ENCODE assay signal across 8 cellular contexts in the genomic region with DNA sequence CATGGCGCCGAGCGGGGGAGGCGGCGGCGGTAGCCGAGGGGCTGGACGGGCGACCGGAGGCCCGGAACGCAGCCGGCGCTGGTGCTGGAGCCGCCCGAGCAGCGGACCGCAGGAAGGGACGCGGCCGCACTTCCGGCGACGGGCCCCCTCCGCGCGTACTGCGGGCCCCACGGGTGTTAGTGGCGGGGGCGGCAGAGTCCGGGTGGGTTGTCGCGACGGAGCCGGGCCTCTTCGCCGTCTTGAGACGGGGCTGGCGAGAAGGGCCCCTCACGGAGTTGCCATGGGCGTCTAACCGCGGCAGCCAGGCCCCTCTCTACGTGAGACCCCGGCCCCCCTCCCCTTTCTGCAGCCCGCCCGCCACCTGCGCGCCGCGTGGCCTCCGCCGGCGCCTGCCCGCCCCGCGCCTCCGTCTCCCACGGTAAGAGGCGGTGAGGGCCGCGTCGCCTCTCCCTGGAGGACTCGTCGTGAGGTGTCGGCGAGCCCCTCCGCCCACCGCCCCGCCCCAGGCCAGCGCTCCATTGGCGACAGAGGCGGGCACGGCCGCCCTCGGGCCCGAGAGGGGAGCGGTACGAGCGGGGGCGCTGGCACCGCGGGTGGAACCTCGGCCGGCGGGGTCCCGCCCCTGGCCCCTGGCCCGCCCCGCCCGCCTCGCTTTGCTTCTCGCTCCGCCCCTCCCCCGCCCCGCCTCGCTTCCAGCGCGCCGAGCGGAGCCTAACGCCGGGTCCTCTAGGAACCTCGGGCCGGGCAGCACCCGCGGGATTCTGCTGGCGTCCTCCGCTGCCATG. TPM values are rescaled to one million over a fixed set of nuclear protein-coding genes. Genes with fewer than 3 reads are reported as not detected.
A peak's percentile ranks its signal among the peaks of the same experiment; 100 is the strongest.
DNase-seq lines count a peak whose midpoint lies in the region; ATAC-seq, FAIRE-seq and TF ChIP-seq lines count a peak whose summit lies in the region.

A gene with protein sequence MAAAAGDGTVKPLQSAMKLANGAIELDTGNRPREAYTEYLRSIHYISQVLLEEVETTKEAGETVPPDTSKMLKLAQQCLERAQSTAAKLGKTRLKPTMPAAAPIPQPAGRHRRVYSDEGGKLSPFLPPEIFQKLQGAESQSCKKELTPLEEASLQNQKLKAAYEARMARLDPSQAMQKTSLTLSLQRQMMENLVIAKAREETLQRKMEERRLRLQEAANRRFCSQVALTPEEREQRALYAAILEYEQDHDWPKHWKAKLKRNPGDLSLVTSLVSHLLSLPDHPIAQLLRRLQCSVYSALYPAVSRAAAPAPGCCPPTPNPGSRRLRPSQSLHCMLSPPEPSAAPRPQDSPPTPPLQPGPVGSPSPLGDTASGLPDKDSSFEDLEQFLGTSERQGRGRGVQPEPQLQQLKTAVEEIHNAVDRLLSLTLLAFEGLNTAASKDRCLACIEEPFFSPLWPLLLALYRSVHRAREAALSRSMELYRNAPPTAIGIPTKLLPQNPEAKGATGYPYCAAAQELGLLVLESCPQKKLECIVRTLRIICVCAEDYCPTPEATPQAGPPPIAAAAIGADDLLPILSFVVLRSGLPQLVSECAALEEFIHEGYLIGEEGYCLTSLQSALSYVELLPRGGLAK (minus strand): TSS at position 40 of the 785 bp plus-strand sequence. CDS start 37 bp downstream, at position 3.
Gene ZNF276 (plus strand): TSS at position 679 of the 785 bp plus-strand sequence. CDS start 104 bp downstream, at position 783.

- no peaks in the 10 kb centered on the region for H3K27me3 ChIP-seq in right cardiac atrium (ENCODE audit: control insufficient read depth, insufficient read depth)
- H3K27me3 ChIP-seq in rectal smooth muscle tissue (ENCODE audit: control insufficient read depth, insufficient read depth, low read length) = no peaks in the 10 kb centered on the region
- H3K27me3 ChIP-seq in uterus = no peaks in the 10 kb centered on the region

- H3K9me3 ChIP-seq in ES-I3 (ENCODE audit: control insufficient read depth, insufficient read depth, low read length) (no peaks in the 10 kb centered on the region), T-helper 17 cell (ENCODE audit: control insufficient read depth, low read length, poor library complexity, severe bottlenecking) (no peaks in the 10 kb centered on the region), right cardiac atrium (ENCODE audit: control insufficient read depth, low read length) (no peaks in the 10 kb centered on the region), uterus (no peaks in the 10 kb centered on the region)

- intact Hi-C loops in right cardiac atrium (cut with DNase I) = no loop called here
- intact Hi-C loops in uterus (cut with DNase I; ENCODE audit: low total_unique reads) = no loop called here

- peak; percentile 51 for TF ChIP-seq POLR2A in H54 (IDR thresholded peaks at IDR 0.05; ENCODE audit: low read depth, low read length)
- peak; percentile 36 to 62 for TF ChIP-seq POLR2A in uterus (IDR thresholded peaks at IDR 0.05)

- H3K36me3 Mint-ChIP-seq in T-helper 17 cell (ENCODE audit: low read depth) = peaks cover 7% of the 10 kb centered on the region

- H3K4me1 ChIP-seq in ES-I3 (ENCODE audit: insufficient read depth, low read length) (no peaks in the 10 kb centered on the region), right cardiac atrium (ENCODE audit: control insufficient read depth, insufficient read depth, low read length) (peaks cover 14% of the 10 kb centered on the region), rectal smooth muscle tissue (ENCODE audit: control insufficient read depth, insufficient read depth, low read length) (peaks cover 14% of the 10 kb centered on the region), uterus (peaks cover 0 to 6% of the 10 kb centered on the region in 2 donors)

- peak within 1 kb of the TSS; percentile 98 for H3K4me3 Mint-ChIP-seq in T-helper 17 cell

- TF ChIP-seq CTCF in uterus (IDR thresholded peaks at IDR 0.05) = peak in 1 of 4 experiments; percentile 10

- ATAC-seq in T-helper 17 cell (peak; percentile 49), right cardiac atrium (peak; percentile 76 to 84)

- peak; percentile 70 for DNase-seq in H54 (ENCODE audit: insufficient read length, low spot score)
- DNase-seq in MV-4-11 (lab: John Stamatoyannopoulos, UW) = peak; percentile 66
- DNase-seq in T-helper 17 cell = peak; percentile 66 to 82 (median 77)
- DNase-seq in amygdala (lab: John Stamatoyannopoulos, UW) = peak in 54 of 56 donors; percentile 21 to 93 (median 77)
- peak; percentile 90 to 96 (median 94) for DNase-seq in right cardiac atrium
- DNase-seq in uterus = peak; percentile 67 to 76

- WGBS in right cardiac atrium = under 1% methylated on average over 109 of the region's 109 CpGs

- peak within 1 kb of the TSS; percentile 97 for H3K27ac Mint-ChIP-seq in T-helper 17 cell

- H3K36me3 ChIP-seq in ES-I3 (ENCODE audit: insufficient read depth, low read length) = no peaks in the 10 kb centered on the region
- peaks cover 12% of the 10 kb centered on the region for H3K36me3 ChIP-seq in rectal smooth muscle tissue (ENCODE audit: control insufficient read depth, insufficient read depth, low read length)
- H3K36me3 ChIP-seq in uterus = no peaks in the 10 kb centered on the region

- no peak for FAIRE-seq in H54 (lab: Jason Lieb, UNC)

- H3K27me3 Mint-ChIP-seq in T-helper 17 cell = no peaks in the 10 kb centered on the region

- H3K9ac ChIP-seq in ES-I3 (ENCODE audit: low read depth, low read length) (peak within 1 kb of the TSS; percentile 81), rectal smooth muscle tissue (ENCODE audit: low read length) (peak within 1 kb of the TSS; percentile 45)

- H3K4me3 ChIP-seq in right cardiac atrium (ENCODE audit: low read length) (peak within 1 kb of the TSS; percentile 94), rectal smooth muscle tissue (ENCODE audit: low read length) (peak within 1 kb of the TSS; percentile 80), uterus (peak within 1 kb of the TSS; percentile 52 to 68)

- H3K27ac ChIP-seq in right cardiac atrium (ENCODE audit: low read length) (peak within 1 kb of the TSS; percentile 95), rectal smooth muscle tissue (ENCODE audit: low read depth, low read length) (peak within 1 kb of the TSS; percentile 95), uterus (peak within 1 kb of the TSS; percentile 91 to 92)

- peaks cover 22% of the 10 kb centered on the region for H3K4me1 Mint-ChIP-seq in T-helper 17 cell

RNA-seq across cellular contexts. Expression of the first gene that starts in this region (rescaled TPM):
- total RNA-seq in T-helper 17 cell = 10 to 100 TPM; 18.8 to 23.2 TPM
- 10 to 100 TPM; 10.6 to 16.3 (median 14.8) TPM for total RNA-seq in right cardiac atrium
- polyA plus RNA-seq in right cardiac atrium = 18.4 TPM
- 10 to 100 TPM in 2 of 4 donors, 1 to 10 TPM in 1, under 1 TPM in 1; 0.26 to 20.6 (median 8.7) TPM for total RNA-seq in uterus

RNA-seq across cellular contexts. Expression of gene ZNF276, which starts in this region (rescaled TPM):
- total RNA-seq in T-helper 17 cell (100 to 1,000 TPM; 103 to 104 TPM), right cardiac atrium (10 to 100 TPM; 12.4 to 16.2 (median 14.9) TPM), uterus (10 to 100 TPM in 2 of 4 donors, 1 to 10 TPM in 2; 6.4 to 41.5 (median 20.8) TPM)
- 12.1 TPM for polyA plus RNA-seq in right cardiac atrium

Comparison
In these comparisons a context has a peak if more than half of its experiments do, and no peak if none do; other contexts are left out.
1. Peak in every context shown above with its lines: DNase-seq, ATAC-seq, H3K4me3 ChIP-seq and H3K27ac ChIP-seq.